Comparison of ENCODE assay signal across 15 cellular contexts in genomic region chr4:147118523-147118922, GRCh38.
DNase-seq lines count a peak whose midpoint lies in the region; ATAC-seq and TF ChIP-seq lines count a peak whose summit lies in the region.
"Had no signal": no experiment of that assay in that cellular context is flagged by ENCODE, and none has a peak within 500 bp of the region (broad histone marks: within the 10 kb centered on the region; RNA-seq: fewer than 3 reads in every experiment).

No MANE protein-coding gene starts in this region.

- no peaks in the 10 kb centered on the region for H3K27me3 ChIP-seq in thyroid gland
- no peaks in the 10 kb centered on the region for H3K27me3 ChIP-seq in endodermal cell (ENCODE audit: control insufficient read depth, insufficient read depth, low read length, poor library complexity, severe bottlenecking)

- TF ChIP-seq POLR2A in thyroid gland (IDR thresholded peaks at IDR 0.05) (no peak), GM18505 (IDR thresholded peaks at IDR 0.05; ENCODE audit: borderline replicate concordance, extremely low read depth, insufficient read depth, insufficient read length) (no peak)

- H3K27ac ChIP-seq in thyroid gland (peak overlapping the region; percentile 15 to 27 (median 25)), endodermal cell (ENCODE audit: low read depth, low read length) (no peak overlapping the region)

- intact Hi-C loops in thyroid gland (cut with DNase I), result no loop called here

- DNase-seq in H4 (ENCODE audit: low spot score), result peak; percentile 33
- peak; percentile 75 for DNase-seq in astrocyte of the hippocampus (ENCODE audit: low read depth, low spot score)
- DNase-seq in inferior parietal cortex (ENCODE audit: extremely low spot score), result peak; percentile 11
- DNase-seq in thyroid gland, result peak; percentile 41 to 55
- no peak for DNase-seq in endodermal cell
- no peak for DNase-seq in activated T-cell treated with anti-CD3 and anti-CD28 coated beads, Interleukin-2, amount 50 U/mL, for 72 hours
- DNase-seq: activated CD4-positive, alpha-beta T cell treated with anti-CD3 and anti-CD28 coated beads, Interleukin-2, amount 10 ng/mL, durations not matched to agents 24 days and 14 days; NCI-H1417; NCI-H774; stimulated activated CD4-positive, alpha-beta T cell treated with anti-CD3 and anti-CD28 coated beads, Interleukin-15, amount 100 ng/mL, for 24 hours; stimulated activated naive CD4-positive, alpha-beta T cell had no signal

- WGBS in thyroid gland, 2 donors, result 8% methylated on average over 2 of the region's 2 CpGs
- 97% methylated on average over 1 of the region's 2 CpGs; no CpG with 5 or more reads in 1 of the 2 experiments for WGBS in endodermal cell (ENCODE audit: insufficient coverage in 1 of 2, insufficient read length in 1 of 2), 2 experiments

- H3K4me1 ChIP-seq in thyroid gland (peaks cover 0 to 3% of the 10 kb centered on the region in 2 donors), endodermal cell (ENCODE audit: control insufficient read depth, insufficient read depth, low read length) (peaks cover 11% of the 10 kb centered on the region)

- ATAC-seq in activated T-cell treated with anti-CD3 and anti-CD28 coated beads, Interleukin-2, amount 50 U/mL, for 72 hours (replicated peaks in 1 of 2), result no peak
- ATAC-seq in HG03521 (IDR thresholded peaks at IDR 0.05; ENCODE audit: unreplicated experiment), result no peak
- ATAC-seq in GM18505 (IDR thresholded peaks at IDR 0.05; ENCODE audit: unreplicated experiment), result no peak

- no peaks in the 10 kb centered on the region for H3K27me3 Mint-ChIP-seq in endodermal cell (ENCODE audit: insufficient read depth)
- peaks cover 5% of the 10 kb centered on the region for H3K27me3 Mint-ChIP-seq in activated T-cell treated with anti-CD3 and anti-CD28 coated beads, Interleukin-2, amount 50 U/mL, for 72 hours (ENCODE audit: low read depth)
- H3K27me3 Mint-ChIP-seq: activated CD4-positive, alpha-beta T cell treated with anti-CD3 and anti-CD28 coated beads, Interleukin-2, amount 10 ng/mL, durations not matched to agents 24 days and 14 days had no signal

- H3K9me3 ChIP-seq in thyroid gland (no peaks in the 10 kb centered on the region), endodermal cell (ENCODE audit: control insufficient read depth, low read length) (peaks cover 8% of the 10 kb centered on the region)

- H3K9ac ChIP-seq in endodermal cell (ENCODE audit: extremely low read depth, low read length, poor library complexity, severe bottlenecking), result no peak overlapping the region

- peaks cover 3% of the 10 kb centered on the region for H3K36me3 Mint-ChIP-seq in endodermal cell (ENCODE audit: low read depth)
- H3K36me3 Mint-ChIP-seq in activated T-cell treated with anti-CD3 and anti-CD28 coated beads, Interleukin-2, amount 50 U/mL, for 72 hours (ENCODE audit: insufficient read depth in 2 of 2), result peaks cover 3 to 4% of the 10 kb centered on the region in 2 donors
- H3K36me3 Mint-ChIP-seq: activated naive CD4-positive, alpha-beta T cell treated with anti-CD3 and anti-CD28 coated beads, Interleukin-2, amount 50 U/mL, for 24 hours had no signal

- H3K27ac Mint-ChIP-seq in endodermal cell, result no peak overlapping the region
- H3K27ac Mint-ChIP-seq in activated T-cell treated with anti-CD3 and anti-CD28 coated beads, Interleukin-2, amount 50 U/mL, for 72 hours, result no peak overlapping the region
- H3K27ac Mint-ChIP-seq: activated CD4-positive, alpha-beta T cell treated with anti-CD3 and anti-CD28 coated beads, Interleukin-2, amount 10 ng/mL, durations not matched to agents 24 days and 14 days; activated naive CD4-positive, alpha-beta T cell treated with anti-CD3 and anti-CD28 coated beads, Interleukin-2, amount 50 U/mL, for 24 hours; T-helper 1 cell treated with Interleukin-12 subunit alpha and Interleukin-12 subunit beta and Interleukin-4 antibody, amounts not matched to agents 30 μg/mL and 1 μg/mL, for 36 hours had no signal

- H3K4me3 ChIP-seq in thyroid gland (replicated peaks in 1 of 3) (no peak overlapping the region), endodermal cell (ENCODE audit: low read length) (no peak overlapping the region)

- no peak overlapping the region for H3K4me3 Mint-ChIP-seq in endodermal cell
- H3K4me3 Mint-ChIP-seq in activated T-cell treated with anti-CD3 and anti-CD28 coated beads, Interleukin-2, amount 50 U/mL, for 72 hours, result no peak overlapping the region
- H3K4me3 Mint-ChIP-seq: activated CD4-positive, alpha-beta T cell treated with anti-CD3 and anti-CD28 coated beads, Interleukin-2, amount 10 ng/mL, durations not matched to agents 24 days and 14 days; activated naive CD4-positive, alpha-beta T cell treated with anti-CD3 and anti-CD28 coated beads, Interleukin-2, amount 50 U/mL, for 24 hours; T-helper 1 cell treated with Interleukin-12 subunit alpha and Interleukin-12 subunit beta and Interleukin-4 antibody, amounts not matched to agents 30 μg/mL and 1 μg/mL, for 36 hours had no signal

- TF ChIP-seq CTCF in thyroid gland (IDR thresholded peaks at IDR 0.05) (no peak), endodermal cell (conservative IDR thresholded peaks at IDR 0.05) (no peak)

- peaks cover 31% of the 10 kb centered on the region for H3K9me3 Mint-ChIP-seq in endodermal cell
- H3K9me3 Mint-ChIP-seq in activated T-cell treated with anti-CD3 and anti-CD28 coated beads, Interleukin-2, amount 50 U/mL, for 72 hours, result peaks cover 0 to 4% of the 10 kb centered on the region in 2 donors
- H3K9me3 Mint-ChIP-seq: activated CD4-positive, alpha-beta T cell treated with anti-CD3 and anti-CD28 coated beads, Interleukin-2, amount 10 ng/mL, durations not matched to agents 24 days and 14 days; activated naive CD4-positive, alpha-beta T cell treated with anti-CD3 and anti-CD28 coated beads, Interleukin-2, amount 50 U/mL, for 24 hours had no signal

- peaks cover 8% of the 10 kb centered on the region for H3K4me1 Mint-ChIP-seq in endodermal cell
- no peaks in the 10 kb centered on the region for H3K4me1 Mint-ChIP-seq in activated T-cell treated with anti-CD3 and anti-CD28 coated beads, Interleukin-2, amount 50 U/mL, for 72 hours (ENCODE audit: low read depth)
- H3K4me1 Mint-ChIP-seq: activated CD4-positive, alpha-beta T cell treated with anti-CD3 and anti-CD28 coated beads, Interleukin-2, amount 10 ng/mL, durations not matched to agents 24 days and 14 days; activated naive CD4-positive, alpha-beta T cell treated with anti-CD3 and anti-CD28 coated beads, Interleukin-2, amount 50 U/mL, for 24 hours had no signal

- H3K36me3 ChIP-seq in thyroid gland (no peaks in the 10 kb centered on the region), endodermal cell (ENCODE audit: control insufficient read depth, insufficient read depth, low read length) (no peaks in the 10 kb centered on the region)

Comparison
In these comparisons a context has a peak if more than half of its experiments do, and no peak if none do; other contexts are left out.
1. DNase-seq: peak in H4 (single experiment), astrocyte of the hippocampus (single experiment), inferior parietal cortex (single experiment) and thyroid gland (2 of 2); none in endodermal cell (single experiment) and activated T-cell treated with anti-CD3 and anti-CD28 coated beads, Interleukin-2, amount 50 U/mL, for 72 hours (0 of 2).